9 cellular contexts compared by ENCODE assay signal in the genomic region with DNA sequence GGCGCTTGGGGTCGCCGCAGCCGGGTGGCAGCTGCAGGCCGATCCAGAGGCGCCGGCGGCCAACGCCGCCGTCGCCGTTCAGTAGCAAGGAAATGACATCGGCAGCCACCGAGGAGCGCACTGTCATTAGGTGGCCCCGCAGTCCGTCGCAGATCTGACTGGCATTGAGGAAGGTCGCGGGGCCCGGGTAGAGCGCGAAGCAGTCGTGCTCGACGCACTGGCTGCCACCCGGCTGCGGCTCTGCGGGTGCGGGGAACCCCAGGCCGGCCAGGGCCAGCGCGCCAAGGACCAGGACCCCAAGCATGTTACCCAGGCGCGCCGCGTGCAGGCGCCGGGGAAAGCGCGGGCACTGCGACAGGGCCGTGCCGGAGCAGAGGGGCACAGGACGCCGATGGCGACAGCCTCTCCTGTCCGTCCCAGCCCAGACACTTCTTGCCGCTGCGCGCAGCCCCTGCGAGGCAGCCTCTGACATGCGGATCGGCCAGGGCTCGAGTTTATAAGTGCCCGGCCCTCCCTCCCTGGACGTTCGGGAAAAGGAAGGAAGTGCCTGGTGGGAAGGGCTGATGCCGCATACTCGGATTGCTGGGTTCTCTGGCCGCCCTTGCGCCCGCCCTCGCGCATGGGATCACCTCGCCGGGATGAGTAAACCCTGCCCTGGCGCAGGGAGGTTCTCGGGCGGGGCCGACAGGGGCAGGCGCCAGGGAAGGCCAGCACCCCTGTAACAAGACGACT. TPM values are rescaled to one million over a fixed set of nuclear protein-coding genes. Genes with fewer than 3 reads are reported as not detected.
A peak's percentile ranks its signal among the peaks of the same experiment; 100 is the strongest.
DNase-seq lines count a peak whose midpoint lies in the region; ATAC-seq, FAIRE-seq and TF ChIP-seq lines count a peak whose summit lies in the region.
"Had no signal": no experiment of that assay in that cellular context is flagged by ENCODE, and none has a peak within 500 bp of the region (broad histone marks: within the 10 kb centered on the region; RNA-seq: fewer than 3 reads in every experiment).

A gene with protein sequence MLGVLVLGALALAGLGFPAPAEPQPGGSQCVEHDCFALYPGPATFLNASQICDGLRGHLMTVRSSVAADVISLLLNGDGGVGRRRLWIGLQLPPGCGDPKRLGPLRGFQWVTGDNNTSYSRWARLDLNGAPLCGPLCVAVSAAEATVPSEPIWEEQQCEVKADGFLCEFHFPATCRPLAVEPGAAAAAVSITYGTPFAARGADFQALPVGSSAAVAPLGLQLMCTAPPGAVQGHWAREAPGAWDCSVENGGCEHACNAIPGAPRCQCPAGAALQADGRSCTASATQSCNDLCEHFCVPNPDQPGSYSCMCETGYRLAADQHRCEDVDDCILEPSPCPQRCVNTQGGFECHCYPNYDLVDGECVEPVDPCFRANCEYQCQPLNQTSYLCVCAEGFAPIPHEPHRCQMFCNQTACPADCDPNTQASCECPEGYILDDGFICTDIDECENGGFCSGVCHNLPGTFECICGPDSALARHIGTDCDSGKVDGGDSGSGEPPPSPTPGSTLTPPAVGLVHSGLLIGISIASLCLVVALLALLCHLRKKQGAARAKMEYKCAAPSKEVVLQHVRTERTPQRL (minus strand): TSS at position 472 of the 732 bp plus-strand sequence. CDS start 168 bp downstream, at position 304.

- H3K27me3 Mint-ChIP-seq in activated T-cell treated with anti-CD3 and anti-CD28 coated beads, Interleukin-2, amount 50 U/mL, for 24 hours, result peaks cover 75% of the 10 kb centered on the region
- H3K27me3 Mint-ChIP-seq in activated T-helper 17 cell treated with anti-CD3 and anti-CD28 coated beads, Interleukin-2, amount 50 U/mL, for 72 hours, result peaks cover 41% of the 10 kb centered on the region
- H3K27me3 Mint-ChIP-seq in progenitor cell of endocrine pancreas, result peaks cover 78% of the 10 kb centered on the region

- no peak within 1 kb of the TSS for H3K27ac Mint-ChIP-seq in activated T-cell treated with anti-CD3 and anti-CD28 coated beads, Interleukin-2, amount 50 U/mL, for 24 hours
- no peak within 1 kb of the TSS for H3K27ac Mint-ChIP-seq in activated T-helper 17 cell treated with anti-CD3 and anti-CD28 coated beads, Interleukin-2, amount 50 U/mL, for 72 hours
- H3K27ac Mint-ChIP-seq in progenitor cell of endocrine pancreas, result no peak within 1 kb of the TSS

- no peaks in the 10 kb centered on the region for H3K36me3 Mint-ChIP-seq in activated T-cell treated with anti-CD3 and anti-CD28 coated beads, Interleukin-2, amount 50 U/mL, for 24 hours (ENCODE audit: low read depth)
- no peaks in the 10 kb centered on the region for H3K36me3 Mint-ChIP-seq in activated T-helper 17 cell treated with anti-CD3 and anti-CD28 coated beads, Interleukin-2, amount 50 U/mL, for 72 hours (ENCODE audit: low read depth)
- no peaks in the 10 kb centered on the region for H3K36me3 Mint-ChIP-seq in progenitor cell of endocrine pancreas (ENCODE audit: insufficient read depth)

- peaks cover 2% of the 10 kb centered on the region for H3K4me1 Mint-ChIP-seq in activated T-cell treated with anti-CD3 and anti-CD28 coated beads, Interleukin-2, amount 50 U/mL, for 24 hours (ENCODE audit: low read depth)
- H3K4me1 Mint-ChIP-seq in activated T-helper 17 cell treated with anti-CD3 and anti-CD28 coated beads, Interleukin-2, amount 50 U/mL, for 72 hours, result no peaks in the 10 kb centered on the region
- H3K4me1 Mint-ChIP-seq in progenitor cell of endocrine pancreas (ENCODE audit: low read depth), result peaks cover 11% of the 10 kb centered on the region

- no peak for TF ChIP-seq POLR2A in GM12892 (IDR thresholded peaks at IDR 0.05; ENCODE audit: low read depth, low read length)

- FAIRE-seq in GM12892 (lab: Jason Lieb, UNC), result no peak

- TF ChIP-seq CTCF in heart right ventricle (IDR thresholded peaks at IDR 0.05) (no peak), progenitor cell of endocrine pancreas (IDR thresholded peaks at IDR 0.05; ENCODE audit: unreplicated experiment) (no peak)

- intact Hi-C loops in heart right ventricle (cut with DNase I), result loop anchor here in 9 of 10 donors (5.0 to 10.0 kb wide), 9 partner anchors 185 to 357 kb away; a partner anchor contains a TSS

- H3K4me1 ChIP-seq in heart right ventricle, result peaks cover 6 to 72% (median 66%) of the 10 kb centered on the region in 9 donors

- H3K36me3 ChIP-seq in heart right ventricle, result no peaks in the 10 kb centered on the region

- no peaks in the 10 kb centered on the region for H3K9me3 ChIP-seq in heart right ventricle

- H3K4me3 ChIP-seq in heart right ventricle, result peak within 1 kb of the TSS; percentile 50 to 82 (median 70)

- DNase-seq in activated T-cell treated with anti-CD3 and anti-CD28 coated beads, Interleukin-2, amount 50 U/mL, for 24 hours, result peak; percentile 32
- DNase-seq in activated T-cell treated with anti-CD3 and anti-CD28 coated beads for 4 hours, result no peak
- DNase-seq in heart right ventricle, result peak; percentile 82 to 88
- DNase-seq in progenitor cell of endocrine pancreas (ENCODE audit: low spot score, unreplicated experiment), result no peak
- DNase-seq in GM12892 (ENCODE audit: insufficient read length), result no peak
- DNase-seq in KG1 (lab: John Stamatoyannopoulos, UW), result no peak
- DNase-seq: DND-41 had no signal

- H3K27ac ChIP-seq in heart right ventricle, result peak within 1 kb of the TSS; percentile 87 to 97 (median 92)

- no peak within 1 kb of the TSS for H3K4me3 Mint-ChIP-seq in activated T-cell treated with anti-CD3 and anti-CD28 coated beads, Interleukin-2, amount 50 U/mL, for 24 hours
- peak within 1 kb of the TSS; percentile 54 for H3K4me3 Mint-ChIP-seq in activated T-helper 17 cell treated with anti-CD3 and anti-CD28 coated beads, Interleukin-2, amount 50 U/mL, for 72 hours
- H3K4me3 Mint-ChIP-seq in progenitor cell of endocrine pancreas (ENCODE audit: low read depth), result peak within 1 kb of the TSS; percentile 85

- peaks cover 0 to 62% (median 29%) of the 10 kb centered on the region in 7 donors for H3K27me3 ChIP-seq in heart right ventricle

- H3K9me3 Mint-ChIP-seq in activated T-cell treated with anti-CD3 and anti-CD28 coated beads, Interleukin-2, amount 50 U/mL, for 24 hours, result no peaks in the 10 kb centered on the region
- no peaks in the 10 kb centered on the region for H3K9me3 Mint-ChIP-seq in activated T-helper 17 cell treated with anti-CD3 and anti-CD28 coated beads, Interleukin-2, amount 50 U/mL, for 72 hours
- no peaks in the 10 kb centered on the region for H3K9me3 Mint-ChIP-seq in progenitor cell of endocrine pancreas (ENCODE audit: low read depth)

- ATAC-seq in activated T-helper 17 cell treated with anti-CD3 and anti-CD28 coated beads, Interleukin-2, amount 50 U/mL, for 72 hours (replicated peaks), result peak; percentile 55
- ATAC-seq in heart right ventricle, result peak; percentile 62 to 82 (median 74)
- no peak for ATAC-seq in HG02642 (IDR thresholded peaks at IDR 0.05; ENCODE audit: poor library complexity, unreplicated experiment)

- WGBS in heart right ventricle, 2 donors, result 1% methylated on average over 59 to 74 of the region's 74 CpGs

RNA-seq across cellular contexts. Expression of the gene that starts here (rescaled TPM):
- under 1 TPM in 1 of 2 donors, not detected in 1; 0.13 TPM for total RNA-seq in activated T-helper 17 cell treated with anti-CD3 and anti-CD28 coated beads, Interleukin-2, amount 50 U/mL, for 72 hours
- total RNA-seq in heart right ventricle, result 10 to 100 TPM; 11.1 to 61.0 (median 17.4) TPM
- 10 to 100 TPM; 12.0 to 20.6 TPM for polyA plus RNA-seq in heart right ventricle
- 0.19 and 0.36 TPM in 2 replicates for total RNA-seq in progenitor cell of endocrine pancreas
- not detected for polyA plus RNA-seq in GM12892 (2012; ENCODE audit: missing spikeins)

Comparison
In these comparisons a context has a peak if more than half of its experiments do, and no peak if none do; other contexts are left out.
1. DNase-seq: peak in activated T-cell treated with anti-CD3 and anti-CD28 coated beads, Interleukin-2, amount 50 U/mL, for 24 hours (single experiment) and heart right ventricle (2 of 2); none in activated T-cell treated with anti-CD3 and anti-CD28 coated beads for 4 hours (single experiment), progenitor cell of endocrine pancreas (single experiment), GM12892 (single experiment) and KG1 (single experiment).
2. Peak in ATAC-seq in activated T-helper 17 cell treated with anti-CD3 and anti-CD28 coated beads, Interleukin-2, amount 50 U/mL, for 72 hours; RNA of the gene not detected or under 1 TPM.